Comparison of ENCODE assay signal across 12 cellular contexts in genomic region chr22:36395922-36396321, GRCh38. TPM values are rescaled to one million over a fixed set of nuclear protein-coding genes. Genes with fewer than 3 reads are reported as not detected.
A peak's percentile ranks its signal among the peaks of the same experiment; 100 is the strongest.
DNase-seq lines count a peak whose midpoint lies in the region; TF ChIP-seq lines count a peak whose summit lies in the region.
"Had no signal": no experiment of that assay in that cellular context is flagged by ENCODE, and none has a peak within 500 bp of the region (broad histone marks: within the 10 kb centered on the region; RNA-seq: fewer than 3 reads in every experiment).

No MANE protein-coding gene starts in this region.

- H3K9me3 Mint-ChIP-seq in HFFc6 = no peaks in the 10 kb centered on the region

- H3K4me1 Mint-ChIP-seq in HFFc6 (ENCODE audit: low read depth) = peaks cover 53% of the 10 kb centered on the region

- TF ChIP-seq CTCF in AG10803 (conservative IDR thresholded peaks at IDR 0.05; ENCODE audit: low read length) = no peak
- no peak for TF ChIP-seq CTCF in HFFc6 (IDR thresholded peaks at IDR 0.05)

- peaks cover 5% of the 10 kb centered on the region for H3K36me3 Mint-ChIP-seq in HFFc6 (ENCODE audit: low read depth)

- peak; percentile 35 for DNase-seq in AG10803 (ENCODE audit: low read depth)
- DNase-seq in HFFc6 = peak; percentile 57
- DNase-seq in amniotic epithelial cell (ENCODE audit: low read depth) = peak; percentile 93
- peak; percentile 37 for DNase-seq in kidney glomerular epithelial cell (lab: John Stamatoyannopoulos, UW)
- no peak for DNase-seq in NCI-H1417 treated with DMSO at 0.1 percent for 48 hours (lab: John Stamatoyannopoulos, UW)
- DNase-seq in NOMO-1 treated with dmso at 0.1 percent for 144 hours (lab: John Stamatoyannopoulos, UW; ENCODE audit: unreplicated experiment) = no peak
- DNase-seq in mucosa of gallbladder (ENCODE audit: low spot score) = no peak
- no peak for DNase-seq in activated T-cell treated with anti-CD3 and anti-CD28 coated beads for 4 hours
- DNase-seq: activated CD4-positive, alpha-beta T cell treated with anti-CD3 and anti-CD28 coated beads for 36 hours; COR-L47; right cardiac atrium had no signal

- no peaks in the 10 kb centered on the region; the same call in 1 of the 2 replicates for H3K27me3 Mint-ChIP-seq in HFFc6 (ENCODE audit: insufficient read depth)
- H3K27me3 Mint-ChIP-seq: activated CD4-positive, alpha-beta T cell treated with anti-CD3 and anti-CD28 coated beads for 36 hours had no signal

- no peak overlapping the region for H3K4me3 ChIP-seq in AG10803 (ENCODE audit: low read length)
- H3K4me3 ChIP-seq: esophagus muscularis mucosa had no signal

- H3K27ac Mint-ChIP-seq in HFFc6 = peak overlapping the region; percentile 91
- H3K27ac Mint-ChIP-seq: activated CD4-positive, alpha-beta T cell treated with anti-CD3 and anti-CD28 coated beads for 36 hours had no signal

- peak overlapping the region; percentile 31; the same call in 1 of the 2 replicates for H3K4me3 Mint-ChIP-seq in HFFc6
- H3K4me3 Mint-ChIP-seq: activated CD4-positive, alpha-beta T cell treated with anti-CD3 and anti-CD28 coated beads for 36 hours had no signal

RNA-seq across cellular contexts. Expression of gene MYH9, which starts 8.2 kb away (rescaled TPM):
- 1,000 to 10,000 TPM in 2 of 6 experiments, 100 to 1,000 TPM in 4; 881 to 1,084 (median 937) TPM for total RNA-seq in HFFc6 (2021; fragmentation: NEBNext Ultra II Directional; extraction: Animal tissue kit (Norgen Biotek cat#: 25700))
- total RNA-seq in mucosa of gallbladder = 544 TPM

Comparison
In these comparisons a context has a peak if more than half of its experiments do, and no peak if none do; other contexts are left out.
1. DNase-seq: peak in AG10803 (single experiment), HFFc6 (single experiment), amniotic epithelial cell (single experiment) and kidney glomerular epithelial cell (single experiment); none in NCI-H1417 treated with DMSO at 0.1 percent for 48 hours (single experiment), NOMO-1 treated with dmso at 0.1 percent for 144 hours (single experiment), mucosa of gallbladder (single experiment) and activated T-cell treated with anti-CD3 and anti-CD28 coated beads for 4 hours (single experiment).